ENCODE assay signal across 1 cellular context in genomic region chr6:30884521-30885480, GRCh38.
TF ChIP-seq lines count a peak whose summit lies in the region.

No MANE protein-coding gene starts in this region.

TF ChIP-seq in GM12878, 131 proteins besides CTCF, POLR2A, EP300 and RAD21:
- TF ChIP-seq ZBED1 (IDR thresholded peaks at IDR 0.05; ENCODE audit: borderline replicate concordance) (no peak), SMARCA5 (IDR thresholded peaks at IDR 0.05) (no peak), SPI1 (IDR thresholded peaks at IDR 0.05; ENCODE audit: borderline replicate concordance, insufficient read depth, low read depth, low read length) (0 out of 2 replicates have a peak, but pooled peaks have one; percentile 10), BHLHE40 (IDR thresholded peaks at IDR 0.05; ENCODE audit: borderline replicate concordance in 1 of 2, low read depth in 2 of 2, low read length in 1 of 2) (peak; percentile 60 to 77; a peak in 2 of 4 replicates), YBX1 (IDR thresholded peaks at IDR 0.05) (no peak), EGR1 (IDR thresholded peaks at IDR 0.05; ENCODE audit: borderline replicate concordance in 1 of 2, low read depth in 2 of 2, low read length in 2 of 2) (peak in 1 of 2 experiments; percentile 61; a peak in 2 of 3 replicates), ZNF24 (IDR thresholded peaks at IDR 0.05) (no peak), JUND (IDR thresholded peaks at IDR 0.05; ENCODE audit: low read depth, low read length) (no peak), TCF12 (IDR thresholded peaks at IDR 0.05; ENCODE audit: low read depth, low read length) (0 out of 2 replicates have a peak, but pooled peaks have one; percentile 13), POLR2AphosphoS5 (IDR thresholded peaks at IDR 0.05; ENCODE audit: low read length) (no peak), NR2F1 (conservative IDR thresholded peaks at IDR 0.05) (peak; percentile 75), MXI1 (IDR thresholded peaks at IDR 0.05; ENCODE audit: low read depth, low read length) (0 out of 2 replicates have a peak, but pooled peaks have one; percentile 20), ELK1 (IDR thresholded peaks at IDR 0.05; ENCODE audit: low read depth, low read length) (no peak), PRDM15 (CRISPR knock-in tag; IDR thresholded peaks at IDR 0.05) (no peak), REST (IDR thresholded peaks at IDR 0.05; ENCODE audit: low read depth, low read length) (no peak), IKZF1 (conservative IDR thresholded peaks at IDR 0.05) (0 out of 2 replicates have a peak, but pooled peaks have one; percentile 32)
- TF ChIP-seq, protein P1, sequence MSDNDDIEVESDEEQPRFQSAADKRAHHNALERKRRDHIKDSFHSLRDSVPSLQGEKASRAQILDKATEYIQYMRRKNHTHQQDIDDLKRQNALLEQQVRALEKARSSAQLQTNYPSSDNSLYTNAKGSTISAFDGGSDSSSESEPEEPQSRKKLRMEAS (IDR thresholded peaks at IDR 0.05; ENCODE audit: low read depth, low read length): 0 out of 2 replicates have a peak, but pooled peaks have one; percentile 7
- TF ChIP-seq, protein P2, sequence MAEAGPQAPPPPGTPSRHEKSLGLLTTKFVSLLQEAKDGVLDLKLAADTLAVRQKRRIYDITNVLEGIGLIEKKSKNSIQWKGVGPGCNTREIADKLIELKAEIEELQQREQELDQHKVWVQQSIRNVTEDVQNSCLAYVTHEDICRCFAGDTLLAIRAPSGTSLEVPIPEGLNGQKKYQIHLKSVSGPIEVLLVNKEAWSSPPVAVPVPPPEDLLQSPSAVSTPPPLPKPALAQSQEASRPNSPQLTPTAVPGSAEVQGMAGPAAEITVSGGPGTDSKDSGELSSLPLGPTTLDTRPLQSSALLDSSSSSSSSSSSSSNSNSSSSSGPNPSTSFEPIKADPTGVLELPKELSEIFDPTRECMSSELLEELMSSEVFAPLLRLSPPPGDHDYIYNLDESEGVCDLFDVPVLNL (IDR thresholded peaks at IDR 0.05; ENCODE audit: low read depth, low read length): no peak
- TF ChIP-seq, protein P3, sequence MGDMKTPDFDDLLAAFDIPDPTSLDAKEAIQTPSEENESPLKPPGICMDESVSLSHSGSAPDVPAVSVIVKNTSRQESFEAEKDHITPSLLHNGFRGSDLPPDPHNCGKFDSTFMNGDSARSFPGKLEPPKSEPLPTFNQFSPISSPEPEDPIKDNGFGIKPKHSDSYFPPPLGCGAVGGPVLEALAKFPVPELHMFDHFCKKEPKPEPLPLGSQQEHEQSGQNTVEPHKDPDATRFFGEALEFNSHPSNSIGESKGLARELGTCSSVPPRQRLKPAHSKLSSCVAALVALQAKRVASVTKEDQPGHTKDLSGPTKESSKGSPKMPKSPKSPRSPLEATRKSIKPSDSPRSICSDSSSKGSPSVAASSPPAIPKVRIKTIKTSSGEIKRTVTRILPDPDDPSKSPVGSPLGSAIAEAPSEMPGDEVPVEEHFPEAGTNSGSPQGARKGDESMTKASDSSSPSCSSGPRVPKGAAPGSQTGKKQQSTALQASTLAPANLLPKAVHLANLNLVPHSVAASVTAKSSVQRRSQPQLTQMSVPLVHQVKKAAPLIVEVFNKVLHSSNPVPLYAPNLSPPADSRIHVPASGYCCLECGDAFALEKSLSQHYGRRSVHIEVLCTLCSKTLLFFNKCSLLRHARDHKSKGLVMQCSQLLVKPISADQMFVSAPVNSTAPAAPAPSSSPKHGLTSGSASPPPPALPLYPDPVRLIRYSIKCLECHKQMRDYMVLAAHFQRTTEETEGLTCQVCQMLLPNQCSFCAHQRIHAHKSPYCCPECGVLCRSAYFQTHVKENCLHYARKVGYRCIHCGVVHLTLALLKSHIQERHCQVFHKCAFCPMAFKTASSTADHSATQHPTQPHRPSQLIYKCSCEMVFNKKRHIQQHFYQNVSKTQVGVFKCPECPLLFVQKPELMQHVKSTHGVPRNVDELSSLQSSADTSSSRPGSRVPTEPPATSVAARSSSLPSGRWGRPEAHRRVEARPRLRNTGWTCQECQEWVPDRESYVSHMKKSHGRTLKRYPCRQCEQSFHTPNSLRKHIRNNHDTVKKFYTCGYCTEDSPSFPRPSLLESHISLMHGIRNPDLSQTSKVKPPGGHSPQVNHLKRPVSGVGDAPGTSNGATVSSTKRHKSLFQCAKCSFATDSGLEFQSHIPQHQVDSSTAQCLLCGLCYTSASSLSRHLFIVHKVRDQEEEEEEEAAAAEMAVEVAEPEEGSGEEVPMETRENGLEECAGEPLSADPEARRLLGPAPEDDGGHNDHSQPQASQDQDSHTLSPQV (IDR thresholded peaks at IDR 0.05): no peak
